ENCODE assay signal across 1 cellular context in genomic region chr4:23877758-23878229, GRCh38.
TF ChIP-seq lines count a peak whose summit lies in the region.

No MANE protein-coding gene starts in this region.

TF ChIP-seq in HepG2, 621 proteins besides CTCF, POLR2A, EP300 and RAD21 (continued from another document and continues in another):
- peak; percentile 25; the same call in 1 of the 2 replicates for TF ChIP-seq ZNF362 (CRISPR knock-in tag; IDR thresholded peaks at IDR 0.05; ENCODE audit: borderline replicate concordance)
- no peak for TF ChIP-seq ZFY (CRISPR knock-in tag; IDR thresholded peaks at IDR 0.05)
- no peak for TF ChIP-seq RBM22 (optimal IDR thresholded peaks at IDR 0.05; ENCODE audit: low read length)
- TF ChIP-seq SIX4 (CRISPR knock-in tag; IDR thresholded peaks at IDR 0.05): peak; percentile 79
- peak; percentile 56; the same call in 1 of the 2 replicates for TF ChIP-seq HOMEZ (CRISPR knock-in tag; IDR thresholded peaks at IDR 0.05; ENCODE audit: low read depth)
- peak; percentile 96; the same call in 1 of the 2 replicates for TF ChIP-seq ZBTB20 (CRISPR knock-in tag; IDR thresholded peaks at IDR 0.05; ENCODE audit: borderline replicate concordance, low read depth)
- peak; percentile 78; the same call in 1 of the 2 replicates for TF ChIP-seq ETV5 (CRISPR knock-in tag; IDR thresholded peaks at IDR 0.05; ENCODE audit: borderline replicate concordance)
- TF ChIP-seq SETDB1 (CRISPR knock-in tag; IDR thresholded peaks at IDR 0.05; ENCODE audit: borderline replicate concordance): no peak
- TF ChIP-seq ZNF12 (CRISPR knock-in tag; IDR thresholded peaks at IDR 0.05): peak; percentile 85
- no peak for TF ChIP-seq KLF9 (CRISPR knock-in tag; IDR thresholded peaks at IDR 0.05; ENCODE audit: low read depth)
- TF ChIP-seq SMYD3 (CRISPR knock-in tag; IDR thresholded peaks at IDR 0.05): no peak
- peak; percentile 51; the same call in 1 of the 2 replicates for TF ChIP-seq ATF2 (CRISPR knock-in tag; IDR thresholded peaks at IDR 0.05)
- TF ChIP-seq RXRB (CRISPR knock-in tag; IDR thresholded peaks at IDR 0.05; ENCODE audit: borderline replicate concordance): peak; percentile 83
- peak in 1 of 2 experiments; percentile 34; a peak in 1 of 4 replicates for TF ChIP-seq HMGXB4 (CRISPR knock-in tag; IDR thresholded peaks at IDR 0.05; ENCODE audit: borderline replicate concordance in 1 of 2, low read depth in 1 of 2)
- 0 out of 2 replicates have a peak, but pooled peaks have one; percentile 39 for TF ChIP-seq BRD4 (CRISPR knock-in tag; IDR thresholded peaks at IDR 0.05)
- no peak for TF ChIP-seq ZKSCAN5 (CRISPR knock-in tag; IDR thresholded peaks at IDR 0.05)
- TF ChIP-seq ZNF672 (CRISPR knock-in tag; IDR thresholded peaks at IDR 0.05): no peak
- no peak for TF ChIP-seq ZNF143 (CRISPR knock-in tag; IDR thresholded peaks at IDR 0.05)
- TF ChIP-seq NFIB (CRISPR knock-in tag; IDR thresholded peaks at IDR 0.05; ENCODE audit: borderline replicate concordance): no peak
- no peak for TF ChIP-seq PHF20 (CRISPR knock-in tag; IDR thresholded peaks at IDR 0.05)
- TF ChIP-seq DPF2 (CRISPR knock-in tag; IDR thresholded peaks at IDR 0.05; ENCODE audit: borderline replicate concordance, low read depth): peak; percentile 94
- TF ChIP-seq ZNF333 (CRISPR knock-in tag; IDR thresholded peaks at IDR 0.05; ENCODE audit: borderline replicate concordance): no peak
- 0 out of 2 replicates have a peak, but pooled peaks have one; percentile 13 for TF ChIP-seq NFYC (CRISPR knock-in tag; IDR thresholded peaks at IDR 0.05)
- no peak; the same call in 1 of the 2 replicates for TF ChIP-seq MXD4 (CRISPR knock-in tag; IDR thresholded peaks at IDR 0.05)
- TF ChIP-seq ZNF768 (CRISPR knock-in tag; IDR thresholded peaks at IDR 0.05): no peak
- TF ChIP-seq RFX5 (IDR thresholded peaks at IDR 0.05; ENCODE audit: low read depth, low read length): no peak
- peak; percentile 41; the same call in 1 of the 2 replicates for TF ChIP-seq ZFP91 (CRISPR knock-in tag; IDR thresholded peaks at IDR 0.05; ENCODE audit: borderline replicate concordance)
- no peak for TF ChIP-seq ZNF563 (CRISPR knock-in tag; IDR thresholded peaks at IDR 0.05)
- no peak for TF ChIP-seq ZNF674 (CRISPR knock-in tag; IDR thresholded peaks at IDR 0.05; ENCODE audit: low read depth)
- no peak for TF ChIP-seq TRIM24 (CRISPR knock-in tag; IDR thresholded peaks at IDR 0.05)
- TF ChIP-seq ZNF546 (CRISPR knock-in tag; conservative IDR thresholded peaks at IDR 0.05): no peak
- no peak for TF ChIP-seq ZNF343 (CRISPR knock-in tag; IDR thresholded peaks at IDR 0.05)
- peak; percentile 48; the same call in 1 of the 2 replicates for TF ChIP-seq DNMT3B (CRISPR knock-in tag; conservative IDR thresholded peaks at IDR 0.05)
- no peak for TF ChIP-seq THAP9 (CRISPR knock-in tag; IDR thresholded peaks at IDR 0.05; ENCODE audit: borderline replicate concordance)
- TF ChIP-seq ZNF136 (CRISPR knock-in tag; IDR thresholded peaks at IDR 0.05; ENCODE audit: low read depth): no peak
- peak; percentile 71 for TF ChIP-seq RBFOX2 (IDR thresholded peaks at IDR 0.05; ENCODE audit: low read depth, low read length)
- TF ChIP-seq AKAP8 (CRISPR knock-in tag; IDR thresholded peaks at IDR 0.05): no peak
- peak; percentile 54; the same call in 1 of the 2 replicates for TF ChIP-seq RXRA (CRISPR knock-in tag; IDR thresholded peaks at IDR 0.05)
- TF ChIP-seq ZBTB34 (CRISPR knock-in tag; IDR thresholded peaks at IDR 0.05): peak; percentile 70; the same call in 1 of the 2 replicates
- TF ChIP-seq ZBTB7B (CRISPR knock-in tag; IDR thresholded peaks at IDR 0.05): peak; percentile 27; the same call in 1 of the 2 replicates
- TF ChIP-seq ADNP (CRISPR knock-in tag; IDR thresholded peaks at IDR 0.05): no peak
- no peak for TF ChIP-seq RFX1 (IDR thresholded peaks at IDR 0.05)
- 0 out of 2 replicates have a peak, but pooled peaks have one; percentile 36 for TF ChIP-seq ZSCAN21 (CRISPR knock-in tag; IDR thresholded peaks at IDR 0.05; ENCODE audit: borderline replicate concordance)
- no peak for TF ChIP-seq ARHGAP35 (CRISPR knock-in tag; IDR thresholded peaks at IDR 0.05; ENCODE audit: borderline replicate concordance)
- no peak for TF ChIP-seq TOE1 (CRISPR knock-in tag; IDR thresholded peaks at IDR 0.05)
- peak; percentile 73; the same call in 1 of the 2 replicates for TF ChIP-seq YEATS4 (CRISPR knock-in tag; IDR thresholded peaks at IDR 0.05; ENCODE audit: borderline replicate concordance)
- TF ChIP-seq MNT (IDR thresholded peaks at IDR 0.05): peak; percentile 84
- TF ChIP-seq ZNF558 (CRISPR knock-in tag; IDR thresholded peaks at IDR 0.05; ENCODE audit: borderline replicate concordance): no peak
- TF ChIP-seq ZNF503 (CRISPR knock-in tag; IDR thresholded peaks at IDR 0.05): peak; percentile 66; the same call in 1 of the 2 replicates
- no peak for TF ChIP-seq ZNF850 (CRISPR knock-in tag; conservative IDR thresholded peaks at IDR 0.05)
- TF ChIP-seq SIN3A (IDR thresholded peaks at IDR 0.05; ENCODE audit: borderline replicate concordance, low read depth, low read length): no peak
- TF ChIP-seq ZNF543 (CRISPR knock-in tag; IDR thresholded peaks at IDR 0.05): 0 out of 2 replicates have a peak, but pooled peaks have one; percentile 48
- no peak for TF ChIP-seq MAFG (CRISPR knock-in tag; IDR thresholded peaks at IDR 0.05)
- no peak for TF ChIP-seq SATB2 (CRISPR knock-in tag; IDR thresholded peaks at IDR 0.05)
